1 cellular context compared by ENCODE assay signal in the genomic region with DNA sequence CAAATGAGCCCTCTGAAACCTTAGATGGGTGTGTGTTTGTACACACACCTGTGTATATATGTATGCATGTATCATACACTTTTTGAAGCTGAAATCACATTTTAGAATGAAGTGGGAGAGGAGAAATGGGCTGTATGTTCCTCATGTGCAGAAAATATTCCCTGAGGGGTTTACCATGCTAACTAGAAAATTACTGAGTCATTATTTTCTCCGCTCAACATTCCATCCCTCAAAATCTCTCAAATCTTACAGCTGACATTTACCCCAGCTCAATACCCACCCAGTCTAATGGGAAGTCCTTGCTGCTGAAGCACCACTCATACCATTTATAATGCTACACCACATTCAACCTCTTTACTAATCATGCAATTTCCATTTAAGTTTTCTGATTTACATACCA.
A peak's percentile ranks its signal among the peaks of the same experiment; 100 is the strongest.
TF ChIP-seq lines count a peak whose summit lies in the region.

No MANE protein-coding gene starts in this region.

TF ChIP-seq in K562, 482 proteins besides CTCF, POLR2A, EP300 and RAD21 (continued from another document):
- TF ChIP-seq POLR2B (IDR thresholded peaks at IDR 0.05; ENCODE audit: low read depth, partially characterized antibody) (no peak), MAFG (tag; conservative IDR thresholded peaks at IDR 0.05) (peak; percentile 40; the same call in 1 of the 2 replicates), NFE2 (IDR thresholded peaks at IDR 0.05; ENCODE audit: low read depth) (peak; percentile 54), ZNF764 (CRISPR knock-in tag; IDR thresholded peaks at IDR 0.05; ENCODE audit: low read depth) (no peak), ZNF316 (IDR thresholded peaks at IDR 0.05) (peak; percentile 69)
